Comparison of ENCODE assay signal across 8 cellular contexts in genomic region chr19:49808762-49809154, GRCh38. TPM values are rescaled to one million over a fixed set of nuclear protein-coding genes. Genes with fewer than 3 reads are reported as not detected.
DNase-seq lines count a peak whose midpoint lies in the region; ATAC-seq, FAIRE-seq and TF ChIP-seq lines count a peak whose summit lies in the region.

No MANE protein-coding gene starts in this region.

- peaks cover 33% of the 10 kb centered on the region for H3K4me1 Mint-ChIP-seq in activated CD8-positive, alpha-beta T cell treated with anti-CD3 and anti-CD28 coated beads for 36 hours (ENCODE audit: low read depth)

- H3K4me1 ChIP-seq in HepG2 (ENCODE audit: insufficient read depth, low read length) = peaks cover 14% of the 10 kb centered on the region

- peak overlapping the region; percentile 52 for H3K9ac ChIP-seq in HepG2 (ENCODE audit: insufficient read depth, low read depth, low read length)

- peak overlapping the region; percentile 63 for H3K27ac Mint-ChIP-seq in activated CD8-positive, alpha-beta T cell treated with anti-CD3 and anti-CD28 coated beads for 36 hours

- 20% methylated on average over 24 of the region's 27 CpGs for WGBS in HepG2 (ENCODE audit: low lambda C conversion rate)

- no peaks in the 10 kb centered on the region for H4K20me1 ChIP-seq in HepG2 (ENCODE audit: insufficient read depth, low read length)

- no peak overlapping the region for H2AFZ ChIP-seq in HepG2 (ENCODE audit: low read length)

- no peaks in the 10 kb centered on the region for H3K27me3 Mint-ChIP-seq in activated CD8-positive, alpha-beta T cell treated with anti-CD3 and anti-CD28 coated beads for 36 hours

- intact Hi-C loops in activated CD8-positive, alpha-beta T cell treated with anti-CD3 and anti-CD28 coated beads for 36 hours (cut with micrococcal nuclease) = no loop called here
- intact Hi-C loops in HepG2 (cut with micrococcal nuclease; ENCODE audit: unreplicated experiment) = no loop called here

- DNase-seq in EH (ENCODE audit: low read depth) (peak; percentile 86), NCI-H2107 treated with DMSO at 0.1 percent for 48 hours (lab: John Stamatoyannopoulos, UW; ENCODE audit: unreplicated experiment) (peak; percentile 58), dermis microvascular lymphatic vessel endothelial cell (ENCODE audit: low read depth in 2 of 2) (peak; percentile 62 to 91), HepG2 (ENCODE audit: low spot score) (peak; percentile 59)
- peak; percentile 89 for DNase-seq in activated CD8-positive, alpha-beta T cell treated with anti-CD3 and anti-CD28 coated beads for 36 hours
- DNase-seq in stimulated activated CD4-positive, alpha-beta T cell treated with anti-CD3 and anti-CD28 coated beads, Interleukin-1b, Interleukin-23, amount 100 ng/mL, for 48 hours = peak; percentile 86

- CTCF ChIA-PET in activated CD8-positive, alpha-beta T cell treated with anti-CD3 and anti-CD28 coated beads for 36 hours (lab: Charles Lee) = interaction anchor here (1.0 kb wide), 1 partner anchor 91 kb away, joined by 4 read pairs; no protein-coding TSS in a partner anchor
- CTCF ChIA-PET in HepG2 (lab: Yijun Ruan, JAX; ENCODE audit: low intra/inter-chr PET ratio, low total read pairs) = no interaction called here

- TF ChIP-seq RAD21 in HepG2 (CRISPR knock-in tag; IDR thresholded peaks at IDR 0.05) = no peak

- no peak for TF ChIP-seq CTCF in activated CD8-positive, alpha-beta T cell treated with anti-CD3 and anti-CD28 coated beads for 36 hours (IDR thresholded peaks at IDR 0.05)
- TF ChIP-seq CTCF in HepG2 (CRISPR knock-in tag; IDR thresholded peaks at IDR 0.05) = no peak

- no peaks in the 10 kb centered on the region for H3K9me3 Mint-ChIP-seq in activated CD8-positive, alpha-beta T cell treated with anti-CD3 and anti-CD28 coated beads for 36 hours

- in situ Hi-C loops in HepG2 (cut with HindIII; ENCODE audit: extremely low pct_ligation_motif_present, low pct_unique_long_range_greater_than_20kb) = no loop called here

- H3K9me3 ChIP-seq in HepG2 (ENCODE audit: low read length) = no peaks in the 10 kb centered on the region

- FAIRE-seq in HepG2 (lab: Jason Lieb, UNC) = no peak

- POLR2A ChIA-PET in activated CD8-positive, alpha-beta T cell treated with anti-CD3 and anti-CD28 coated beads for 36 hours (lab: Charles Lee) = interaction anchor here (1.8 kb wide), 1 partner anchor 9 kb away, joined by 7 read pairs; the partner anchor contains the start of gene MED25
- POLR2A ChIA-PET in HepG2 (lab: Yijun Ruan, JAX) = interaction anchor here (0.6 to 0.9 kb wide), 2 partner anchors 37 to 228 kb away, joined by 3 to 4 read pairs; partner anchors contain the start of gene NOSIP

- H3K27ac ChIP-seq in HepG2 (ENCODE audit: extremely low read length, insufficient read depth, low read length) = no peak overlapping the region

- peak overlapping the region; percentile 79 for H3K4me2 ChIP-seq in HepG2 (ENCODE audit: low read depth, low read length)

- TF ChIP-seq EP300 in HepG2 (IDR thresholded peaks at IDR 0.05; ENCODE audit: low read depth in 2 of 2, low read length in 2 of 2) = no peak
- TF ChIP-seq EP300 in HepG2 (CRISPR knock-in tag; IDR thresholded peaks at IDR 0.05; ENCODE audit: borderline replicate concordance) = no peak

- H3K4me3 ChIP-seq in HepG2 (replicated peaks in 1 of 3; ENCODE audit: insufficient read depth in 1 of 3, low read depth in 2 of 3, low read length in 3 of 3) = peak overlapping the region; percentile 54 to 72 (median 62); a peak in 5 of 6 replicates

- no TSS peak for BruUV-seq in HepG2 (replicated peaks; lab: Mats Ljungman, UMichigan)

- peak overlapping the region; percentile 73 for H3K4me3 Mint-ChIP-seq in activated CD8-positive, alpha-beta T cell treated with anti-CD3 and anti-CD28 coated beads for 36 hours

- TF ChIP-seq POLR2A in HepG2 (IDR thresholded peaks at IDR 0.05; ENCODE audit: insufficient read depth in 1 of 2, low read depth in 2 of 2, low read length in 2 of 2) = no peak

- H3K36me3 Mint-ChIP-seq in activated CD8-positive, alpha-beta T cell treated with anti-CD3 and anti-CD28 coated beads for 36 hours (ENCODE audit: low read depth) = peaks cover 15% of the 10 kb centered on the region

- H3K79me2 ChIP-seq in HepG2 (ENCODE audit: insufficient read depth, low read length) = no peaks in the 10 kb centered on the region

- H3K27me3 ChIP-seq in HepG2 (ENCODE audit: control insufficient read depth in 1 of 2, insufficient read depth in 2 of 2, low read length in 2 of 2) = no peaks in the 10 kb centered on the region

- peaks cover under 1 to 3% of the 10 kb centered on the region in 2 experiments; a peak in 1 of 5 replicates for H3K36me3 ChIP-seq in HepG2 (replicated peaks in 1 of 2; ENCODE audit: control insufficient read depth in 1 of 2, insufficient read depth in 2 of 2, low read length in 2 of 2)

- peak; percentile 42 for ATAC-seq in activated CD8-positive, alpha-beta T cell treated with anti-CD3 and anti-CD28 coated beads for 36 hours
- peak; percentile 46 for ATAC-seq in HepG2
- ATAC-seq in GM19452 (IDR thresholded peaks at IDR 0.05; ENCODE audit: unreplicated experiment) = no peak
- no peak for ATAC-seq in GM18861 (IDR thresholded peaks at IDR 0.05; ENCODE audit: unreplicated experiment)

RNA-seq across cellular contexts. Expression of gene FUZ, which starts 4.3 kb away (rescaled TPM):
- 10 to 100 TPM; 23.5 to 24.1 TPM for total RNA-seq in activated CD8-positive, alpha-beta T cell treated with anti-CD3 and anti-CD28 coated beads for 36 hours
- total RNA-seq in dermis microvascular lymphatic vessel endothelial cell = 12.7 and 18.6 TPM in 2 replicates
- total RNA-seq in HepG2 (2016; rRNA removed; fragmentation: Illumina TruSeq; extraction: Trizol) = not detected in 2 replicates
- total RNA-seq in HepG2 (2016; cell fraction: cytosol; rRNA removed; fragmentation: Illumina TruSeq; extraction: Trizol; ENCODE audit: low read depth) = 0.44 TPM in 1 of 2 replicates, not detected in the other
- not detected in 2 replicates for total RNA-seq in HepG2 (2016; cell fraction: insoluble cytoplasmic fraction; rRNA removed; fragmentation: Illumina TruSeq; extraction: Trizol)
- total RNA-seq in HepG2 (2016; cell fraction: membrane; rRNA removed; fragmentation: Illumina TruSeq; extraction: Trizol) = 0.31 TPM in 1 of 2 replicates, not detected in the other
- total RNA-seq in HepG2 (2016; cell fraction: nucleus; rRNA removed; fragmentation: Illumina TruSeq; extraction: Trizol) = not detected in 2 replicates
- 0.07 and 0.08 TPM in 2 replicates for polyA plus RNA-seq in HepG2 (2011; rRNA removed)
- 0.08 and 0.14 TPM in 2 replicates for polyA plus RNA-seq in HepG2 (2011; cell fraction: cytosol; rRNA removed)
- 0.32 and 0.38 TPM in 2 replicates for polyA plus RNA-seq in HepG2 (2011; cell fraction: nucleus; rRNA removed)
- polyA plus RNA-seq in HepG2 (2012) = 0.21 and 0.63 TPM in 2 replicates
- 0.26 TPM in 1 of 2 replicates, not detected in the other for polyA plus RNA-seq in HepG2 (2016; cell fraction: cytosol; fragmentation: Illumina TruSeq; extraction: Trizol; ENCODE audit: low read depth)
- not detected in 2 replicates for polyA plus RNA-seq in HepG2 (2016; cell fraction: insoluble cytoplasmic fraction; fragmentation: Illumina TruSeq; extraction: Trizol; ENCODE audit: low read depth)
- 0.22 TPM in 1 of 2 replicates, not detected in the other for polyA plus RNA-seq in HepG2 (2016; cell fraction: membrane; fragmentation: Illumina TruSeq; extraction: Trizol; ENCODE audit: low read depth)
- not detected in 2 replicates for polyA plus RNA-seq in HepG2 (2016; cell fraction: nucleus; fragmentation: Illumina TruSeq; extraction: Trizol; ENCODE audit: insufficient read depth, low read depth)
- not detected in 2 replicates for polyA minus RNA-seq in HepG2 (2011; rRNA and poly(A)+ RNA removed; ENCODE audit: low replicate concordance)
- not detected in 2 replicates for polyA minus RNA-seq in HepG2 (2011; cell fraction: cytosol; rRNA and poly(A)+ RNA removed)
- not detected in 2 replicates for polyA minus RNA-seq in HepG2 (2011; cell fraction: nucleus; rRNA and poly(A)+ RNA removed)

RNA-seq across cellular contexts. Expression of gene MED25, which starts 9.3 kb away (rescaled TPM):
- total RNA-seq in activated CD8-positive, alpha-beta T cell treated with anti-CD3 and anti-CD28 coated beads for 36 hours = 10 to 100 TPM; 35.7 to 38.7 TPM
- total RNA-seq in dermis microvascular lymphatic vessel endothelial cell (7.6 and 15.2 TPM in 2 replicates), HepG2 (2016; rRNA removed; fragmentation: Illumina TruSeq; extraction: Trizol) (11.1 and 11.3 TPM in 2 replicates)
- total RNA-seq in HepG2 (2016; cell fraction: cytosol; rRNA removed; fragmentation: Illumina TruSeq; extraction: Trizol; ENCODE audit: low read depth) = 3.0 and 3.1 TPM in 2 replicates
- 10.4 and 11.0 TPM in 2 replicates for total RNA-seq in HepG2 (2016; cell fraction: insoluble cytoplasmic fraction; rRNA removed; fragmentation: Illumina TruSeq; extraction: Trizol)
- 6.7 and 8.6 TPM in 2 replicates for total RNA-seq in HepG2 (2016; cell fraction: membrane; rRNA removed; fragmentation: Illumina TruSeq; extraction: Trizol)
- 18.0 and 18.4 TPM in 2 replicates for total RNA-seq in HepG2 (2016; cell fraction: nucleus; rRNA removed; fragmentation: Illumina TruSeq; extraction: Trizol)
- polyA plus RNA-seq in HepG2 (2011; rRNA removed) = 13.3 and 15.1 TPM in 2 replicates
- 5.3 and 5.7 TPM in 2 replicates for polyA plus RNA-seq in HepG2 (2011; cell fraction: cytosol; rRNA removed)
- 48.1 and 61.9 TPM in 2 replicates for polyA plus RNA-seq in HepG2 (2011; cell fraction: nucleus; rRNA removed)
- polyA plus RNA-seq in HepG2 (2012) = 17.3 and 20.9 TPM in 2 replicates
- polyA plus RNA-seq in HepG2 (2016; cell fraction: cytosol; fragmentation: Illumina TruSeq; extraction: Trizol; ENCODE audit: low read depth) = 5.1 and 5.2 TPM in 2 replicates
- 16.3 and 22.3 TPM in 2 replicates for polyA plus RNA-seq in HepG2 (2016; cell fraction: insoluble cytoplasmic fraction; fragmentation: Illumina TruSeq; extraction: Trizol; ENCODE audit: low read depth)
- 7.9 and 9.9 TPM in 2 replicates for polyA plus RNA-seq in HepG2 (2016; cell fraction: membrane; fragmentation: Illumina TruSeq; extraction: Trizol; ENCODE audit: low read depth)
- 46.3 and 50.3 TPM in 2 replicates for polyA plus RNA-seq in HepG2 (2016; cell fraction: nucleus; fragmentation: Illumina TruSeq; extraction: Trizol; ENCODE audit: insufficient read depth, low read depth)
- 31.2 and 56.4 TPM in 2 replicates for polyA minus RNA-seq in HepG2 (2011; rRNA and poly(A)+ RNA removed; ENCODE audit: low replicate concordance)
- polyA minus RNA-seq in HepG2 (2011; cell fraction: cytosol; rRNA and poly(A)+ RNA removed) = 9.1 and 11.4 TPM in 2 replicates
- polyA minus RNA-seq in HepG2 (2011; cell fraction: nucleus; rRNA and poly(A)+ RNA removed) = 21.9 and 22.9 TPM in 2 replicates

RNA-seq across cellular contexts. Expression of gene AP2A1, which starts 42.0 kb away (rescaled TPM):
- total RNA-seq in activated CD8-positive, alpha-beta T cell treated with anti-CD3 and anti-CD28 coated beads for 36 hours = 10 to 100 TPM; 83.4 to 84.5 TPM
- total RNA-seq in dermis microvascular lymphatic vessel endothelial cell (44.8 and 73.5 TPM in 2 replicates), HepG2 (2016; rRNA removed; fragmentation: Illumina TruSeq; extraction: Trizol) (21.8 and 22.7 TPM in 2 replicates)
- total RNA-seq in HepG2 (2016; cell fraction: cytosol; rRNA removed; fragmentation: Illumina TruSeq; extraction: Trizol; ENCODE audit: low read depth) = 9.5 and 10.1 TPM in 2 replicates
- 19.1 and 23.8 TPM in 2 replicates for total RNA-seq in HepG2 (2016; cell fraction: insoluble cytoplasmic fraction; rRNA removed; fragmentation: Illumina TruSeq; extraction: Trizol)
- total RNA-seq in HepG2 (2016; cell fraction: membrane; rRNA removed; fragmentation: Illumina TruSeq; extraction: Trizol) = 19.2 and 20.5 TPM in 2 replicates
- total RNA-seq in HepG2 (2016; cell fraction: nucleus; rRNA removed; fragmentation: Illumina TruSeq; extraction: Trizol) = 16.2 and 20.1 TPM in 2 replicates
- 39.7 and 49.9 TPM in 2 replicates for polyA plus RNA-seq in HepG2 (2011; rRNA removed)
- polyA plus RNA-seq in HepG2 (2011; cell fraction: cytosol; rRNA removed) = 30.4 and 48.4 TPM in 2 replicates
- 84.4 and 99.0 TPM in 2 replicates for polyA plus RNA-seq in HepG2 (2011; cell fraction: nucleus; rRNA removed)
- 35.2 and 42.3 TPM in 2 replicates for polyA plus RNA-seq in HepG2 (2012)
- 6.6 and 7.7 TPM in 2 replicates for polyA plus RNA-seq in HepG2 (2016; cell fraction: cytosol; fragmentation: Illumina TruSeq; extraction: Trizol; ENCODE audit: low read depth)
- polyA plus RNA-seq in HepG2 (2016; cell fraction: insoluble cytoplasmic fraction; fragmentation: Illumina TruSeq; extraction: Trizol; ENCODE audit: low read depth) = 24.6 and 33.0 TPM in 2 replicates
- 13.4 and 16.8 TPM in 2 replicates for polyA plus RNA-seq in HepG2 (2016; cell fraction: membrane; fragmentation: Illumina TruSeq; extraction: Trizol; ENCODE audit: low read depth)
- polyA plus RNA-seq in HepG2 (2016; cell fraction: nucleus; fragmentation: Illumina TruSeq; extraction: Trizol; ENCODE audit: insufficient read depth, low read depth) = 38.5 and 39.3 TPM in 2 replicates
- polyA minus RNA-seq in HepG2 (2011; rRNA and poly(A)+ RNA removed; ENCODE audit: low replicate concordance) = 97.4 and 189 TPM in 2 replicates
- polyA minus RNA-seq in HepG2 (2011; cell fraction: cytosol; rRNA and poly(A)+ RNA removed) = 53.7 and 56.5 TPM in 2 replicates
- 24.7 and 29.2 TPM in 2 replicates for polyA minus RNA-seq in HepG2 (2011; cell fraction: nucleus; rRNA and poly(A)+ RNA removed)

RNA-seq across cellular contexts. Expression of gene PTOV1, which starts 42.2 kb away (rescaled TPM):
- 10 to 100 TPM; 87.4 to 88.5 TPM for total RNA-seq in activated CD8-positive, alpha-beta T cell treated with anti-CD3 and anti-CD28 coated beads for 36 hours
- 32.6 and 74.1 TPM in 2 replicates for total RNA-seq in dermis microvascular lymphatic vessel endothelial cell
- total RNA-seq in HepG2 (2016; rRNA removed; fragmentation: Illumina TruSeq; extraction: Trizol) = 59.4 and 68.5 TPM in 2 replicates
- 30.7 and 36.0 TPM in 2 replicates for total RNA-seq in HepG2 (2016; cell fraction: cytosol; rRNA removed; fragmentation: Illumina TruSeq; extraction: Trizol; ENCODE audit: low read depth)
- 67.3 and 74.4 TPM in 2 replicates for total RNA-seq in HepG2 (2016; cell fraction: insoluble cytoplasmic fraction; rRNA removed; fragmentation: Illumina TruSeq; extraction: Trizol)
- 45.7 and 54.4 TPM in 2 replicates for total RNA-seq in HepG2 (2016; cell fraction: membrane; rRNA removed; fragmentation: Illumina TruSeq; extraction: Trizol)
- 68.2 and 84.3 TPM in 2 replicates for total RNA-seq in HepG2 (2016; cell fraction: nucleus; rRNA removed; fragmentation: Illumina TruSeq; extraction: Trizol)
- 63.5 and 77.7 TPM in 2 replicates for polyA plus RNA-seq in HepG2 (2011; rRNA removed)
- polyA plus RNA-seq in HepG2 (2011; cell fraction: cytosol; rRNA removed) = 27.3 and 44.2 TPM in 2 replicates
- polyA plus RNA-seq in HepG2 (2011; cell fraction: nucleus; rRNA removed) = 387 and 441 TPM in 2 replicates
- 72.7 and 99.0 TPM in 2 replicates for polyA plus RNA-seq in HepG2 (2012)
- 24.0 and 27.8 TPM in 2 replicates for polyA plus RNA-seq in HepG2 (2016; cell fraction: cytosol; fragmentation: Illumina TruSeq; extraction: Trizol; ENCODE audit: low read depth)
- 78.0 and 94.4 TPM in 2 replicates for polyA plus RNA-seq in HepG2 (2016; cell fraction: insoluble cytoplasmic fraction; fragmentation: Illumina TruSeq; extraction: Trizol; ENCODE audit: low read depth)
- polyA plus RNA-seq in HepG2 (2016; cell fraction: membrane; fragmentation: Illumina TruSeq; extraction: Trizol; ENCODE audit: low read depth) = 34.7 and 37.3 TPM in 2 replicates
- 178 and 181 TPM in 2 replicates for polyA plus RNA-seq in HepG2 (2016; cell fraction: nucleus; fragmentation: Illumina TruSeq; extraction: Trizol; ENCODE audit: insufficient read depth, low read depth)
- polyA minus RNA-seq in HepG2 (2011; rRNA and poly(A)+ RNA removed; ENCODE audit: low replicate concordance) = 73.5 and 109 TPM in 2 replicates
- polyA minus RNA-seq in HepG2 (2011; cell fraction: cytosol; rRNA and poly(A)+ RNA removed) = 42.8 and 45.1 TPM in 2 replicates
- polyA minus RNA-seq in HepG2 (2011; cell fraction: nucleus; rRNA and poly(A)+ RNA removed) = 69.0 and 75.8 TPM in 2 replicates

RNA-seq across cellular contexts. Expression of gene TSKS, which starts 45.7 kb away (rescaled TPM):
- total RNA-seq in activated CD8-positive, alpha-beta T cell treated with anti-CD3 and anti-CD28 coated beads for 36 hours = under 1 TPM; 0.50 to 0.81 TPM
- total RNA-seq in dermis microvascular lymphatic vessel endothelial cell = not detected in 2 replicates
- total RNA-seq in HepG2 (2016; rRNA removed; fragmentation: Illumina TruSeq; extraction: Trizol) = not detected in 2 replicates
- not detected in 2 replicates for total RNA-seq in HepG2 (2016; cell fraction: cytosol; rRNA removed; fragmentation: Illumina TruSeq; extraction: Trizol; ENCODE audit: low read depth)
- total RNA-seq in HepG2 (2016; cell fraction: insoluble cytoplasmic fraction; rRNA removed; fragmentation: Illumina TruSeq; extraction: Trizol) = not detected in 2 replicates
- total RNA-seq in HepG2 (2016; cell fraction: membrane; rRNA removed; fragmentation: Illumina TruSeq; extraction: Trizol) = not detected in 2 replicates
- not detected in 2 replicates for total RNA-seq in HepG2 (2016; cell fraction: nucleus; rRNA removed; fragmentation: Illumina TruSeq; extraction: Trizol)
- 0.03 and 0.21 TPM in 2 replicates for polyA plus RNA-seq in HepG2 (2011; rRNA removed)
- polyA plus RNA-seq in HepG2 (2011; cell fraction: cytosol; rRNA removed) = 0.04 and 0.09 TPM in 2 replicates
- polyA plus RNA-seq in HepG2 (2011; cell fraction: nucleus; rRNA removed) = 0.40 and 0.47 TPM in 2 replicates
- 0.16 TPM in 1 of 2 replicates, not detected in the other for polyA plus RNA-seq in HepG2 (2012)
- not detected in 2 replicates for polyA plus RNA-seq in HepG2 (2016; cell fraction: cytosol; fragmentation: Illumina TruSeq; extraction: Trizol; ENCODE audit: low read depth)
- polyA plus RNA-seq in HepG2 (2016; cell fraction: insoluble cytoplasmic fraction; fragmentation: Illumina TruSeq; extraction: Trizol; ENCODE audit: low read depth) = not detected in 2 replicates
- not detected in 2 replicates for polyA plus RNA-seq in HepG2 (2016; cell fraction: membrane; fragmentation: Illumina TruSeq; extraction: Trizol; ENCODE audit: low read depth)
- polyA plus RNA-seq in HepG2 (2016; cell fraction: nucleus; fragmentation: Illumina TruSeq; extraction: Trizol; ENCODE audit: insufficient read depth, low read depth) = not detected in 2 replicates
- polyA minus RNA-seq in HepG2 (2011; rRNA and poly(A)+ RNA removed; ENCODE audit: low replicate concordance) = 0.12 TPM in 1 of 2 replicates, not detected in the other
- polyA minus RNA-seq in HepG2 (2011; cell fraction: cytosol; rRNA and poly(A)+ RNA removed) = not detected in 2 replicates
- not detected in 2 replicates for polyA minus RNA-seq in HepG2 (2011; cell fraction: nucleus; rRNA and poly(A)+ RNA removed)

Comparison
In these comparisons a context has a peak if more than half of its experiments do, and no peak if none do; other contexts are left out.
1. ATAC-seq: peak in activated CD8-positive, alpha-beta T cell treated with anti-CD3 and anti-CD28 coated beads for 36 hours (single experiment) and HepG2 (single experiment); none in GM19452 (single experiment) and GM18861 (single experiment).
2. Peak in every context shown above with its lines, with median percentiles within 50 percentile points of each other: DNase-seq.